1 cellular context compared by ENCODE assay signal in the genomic region with DNA sequence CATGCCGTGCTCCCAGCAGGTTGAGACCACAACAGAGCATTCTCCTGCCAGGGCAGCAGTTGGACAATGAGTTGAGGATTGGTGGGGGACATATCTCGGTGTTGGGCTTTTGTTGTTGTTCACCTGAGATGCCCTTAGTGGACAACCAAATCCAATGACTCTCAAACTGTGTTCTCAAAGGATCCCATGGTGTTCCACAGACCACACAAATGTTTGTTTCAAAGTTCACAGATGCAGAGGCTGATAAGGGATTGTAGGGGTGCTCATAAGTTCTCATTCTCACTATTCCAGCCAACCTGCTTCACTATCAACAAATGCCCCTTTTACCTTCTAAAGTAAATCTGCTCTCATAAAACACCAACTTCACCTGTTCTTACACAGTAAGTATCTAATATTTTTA.
TF ChIP-seq lines count a peak whose summit lies in the region.

No MANE protein-coding gene starts in this region.

TF ChIP-seq in GM23338, 12 proteins besides CTCF, POLR2A, EP300 and RAD21:
- TF ChIP-seq, protein P1, sequence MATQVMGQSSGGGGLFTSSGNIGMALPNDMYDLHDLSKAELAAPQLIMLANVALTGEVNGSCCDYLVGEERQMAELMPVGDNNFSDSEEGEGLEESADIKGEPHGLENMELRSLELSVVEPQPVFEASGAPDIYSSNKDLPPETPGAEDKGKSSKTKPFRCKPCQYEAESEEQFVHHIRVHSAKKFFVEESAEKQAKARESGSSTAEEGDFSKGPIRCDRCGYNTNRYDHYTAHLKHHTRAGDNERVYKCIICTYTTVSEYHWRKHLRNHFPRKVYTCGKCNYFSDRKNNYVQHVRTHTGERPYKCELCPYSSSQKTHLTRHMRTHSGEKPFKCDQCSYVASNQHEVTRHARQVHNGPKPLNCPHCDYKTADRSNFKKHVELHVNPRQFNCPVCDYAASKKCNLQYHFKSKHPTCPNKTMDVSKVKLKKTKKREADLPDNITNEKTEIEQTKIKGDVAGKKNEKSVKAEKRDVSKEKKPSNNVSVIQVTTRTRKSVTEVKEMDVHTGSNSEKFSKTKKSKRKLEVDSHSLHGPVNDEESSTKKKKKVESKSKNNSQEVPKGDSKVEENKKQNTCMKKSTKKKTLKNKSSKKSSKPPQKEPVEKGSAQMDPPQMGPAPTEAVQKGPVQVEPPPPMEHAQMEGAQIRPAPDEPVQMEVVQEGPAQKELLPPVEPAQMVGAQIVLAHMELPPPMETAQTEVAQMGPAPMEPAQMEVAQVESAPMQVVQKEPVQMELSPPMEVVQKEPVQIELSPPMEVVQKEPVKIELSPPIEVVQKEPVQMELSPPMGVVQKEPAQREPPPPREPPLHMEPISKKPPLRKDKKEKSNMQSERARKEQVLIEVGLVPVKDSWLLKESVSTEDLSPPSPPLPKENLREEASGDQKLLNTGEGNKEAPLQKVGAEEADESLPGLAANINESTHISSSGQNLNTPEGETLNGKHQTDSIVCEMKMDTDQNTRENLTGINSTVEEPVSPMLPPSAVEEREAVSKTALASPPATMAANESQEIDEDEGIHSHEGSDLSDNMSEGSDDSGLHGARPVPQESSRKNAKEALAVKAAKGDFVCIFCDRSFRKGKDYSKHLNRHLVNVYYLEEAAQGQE (IDR thresholded peaks at IDR 0.05; ENCODE audit: unreplicated experiment), result no peak
- TF ChIP-seq ZNF331 (CRISPR knock-in tag; IDR thresholded peaks at IDR 0.05; ENCODE audit: low read depth) (no peak), EZH2 (IDR thresholded peaks at IDR 0.05; ENCODE audit: low read depth, unreplicated experiment) (no peak), NANOG (IDR thresholded peaks at IDR 0.05; ENCODE audit: borderline replicate concordance) (no peak), ZNF114 (CRISPR knock-in tag; IDR thresholded peaks at IDR 0.05) (no peak), EZH2phosphoT487 (IDR thresholded peaks at IDR 0.05; ENCODE audit: unreplicated experiment) (no peak), POLR2AphosphoS5 (IDR thresholded peaks at IDR 0.05; ENCODE audit: low read depth) (no peak), JUNB (IDR thresholded peaks at IDR 0.05; ENCODE audit: unreplicated experiment) (no peak), CREB1 (CRISPR knock-in tag; IDR thresholded peaks at IDR 0.05; ENCODE audit: low read depth) (no peak)
- TF ChIP-seq, protein P2, sequence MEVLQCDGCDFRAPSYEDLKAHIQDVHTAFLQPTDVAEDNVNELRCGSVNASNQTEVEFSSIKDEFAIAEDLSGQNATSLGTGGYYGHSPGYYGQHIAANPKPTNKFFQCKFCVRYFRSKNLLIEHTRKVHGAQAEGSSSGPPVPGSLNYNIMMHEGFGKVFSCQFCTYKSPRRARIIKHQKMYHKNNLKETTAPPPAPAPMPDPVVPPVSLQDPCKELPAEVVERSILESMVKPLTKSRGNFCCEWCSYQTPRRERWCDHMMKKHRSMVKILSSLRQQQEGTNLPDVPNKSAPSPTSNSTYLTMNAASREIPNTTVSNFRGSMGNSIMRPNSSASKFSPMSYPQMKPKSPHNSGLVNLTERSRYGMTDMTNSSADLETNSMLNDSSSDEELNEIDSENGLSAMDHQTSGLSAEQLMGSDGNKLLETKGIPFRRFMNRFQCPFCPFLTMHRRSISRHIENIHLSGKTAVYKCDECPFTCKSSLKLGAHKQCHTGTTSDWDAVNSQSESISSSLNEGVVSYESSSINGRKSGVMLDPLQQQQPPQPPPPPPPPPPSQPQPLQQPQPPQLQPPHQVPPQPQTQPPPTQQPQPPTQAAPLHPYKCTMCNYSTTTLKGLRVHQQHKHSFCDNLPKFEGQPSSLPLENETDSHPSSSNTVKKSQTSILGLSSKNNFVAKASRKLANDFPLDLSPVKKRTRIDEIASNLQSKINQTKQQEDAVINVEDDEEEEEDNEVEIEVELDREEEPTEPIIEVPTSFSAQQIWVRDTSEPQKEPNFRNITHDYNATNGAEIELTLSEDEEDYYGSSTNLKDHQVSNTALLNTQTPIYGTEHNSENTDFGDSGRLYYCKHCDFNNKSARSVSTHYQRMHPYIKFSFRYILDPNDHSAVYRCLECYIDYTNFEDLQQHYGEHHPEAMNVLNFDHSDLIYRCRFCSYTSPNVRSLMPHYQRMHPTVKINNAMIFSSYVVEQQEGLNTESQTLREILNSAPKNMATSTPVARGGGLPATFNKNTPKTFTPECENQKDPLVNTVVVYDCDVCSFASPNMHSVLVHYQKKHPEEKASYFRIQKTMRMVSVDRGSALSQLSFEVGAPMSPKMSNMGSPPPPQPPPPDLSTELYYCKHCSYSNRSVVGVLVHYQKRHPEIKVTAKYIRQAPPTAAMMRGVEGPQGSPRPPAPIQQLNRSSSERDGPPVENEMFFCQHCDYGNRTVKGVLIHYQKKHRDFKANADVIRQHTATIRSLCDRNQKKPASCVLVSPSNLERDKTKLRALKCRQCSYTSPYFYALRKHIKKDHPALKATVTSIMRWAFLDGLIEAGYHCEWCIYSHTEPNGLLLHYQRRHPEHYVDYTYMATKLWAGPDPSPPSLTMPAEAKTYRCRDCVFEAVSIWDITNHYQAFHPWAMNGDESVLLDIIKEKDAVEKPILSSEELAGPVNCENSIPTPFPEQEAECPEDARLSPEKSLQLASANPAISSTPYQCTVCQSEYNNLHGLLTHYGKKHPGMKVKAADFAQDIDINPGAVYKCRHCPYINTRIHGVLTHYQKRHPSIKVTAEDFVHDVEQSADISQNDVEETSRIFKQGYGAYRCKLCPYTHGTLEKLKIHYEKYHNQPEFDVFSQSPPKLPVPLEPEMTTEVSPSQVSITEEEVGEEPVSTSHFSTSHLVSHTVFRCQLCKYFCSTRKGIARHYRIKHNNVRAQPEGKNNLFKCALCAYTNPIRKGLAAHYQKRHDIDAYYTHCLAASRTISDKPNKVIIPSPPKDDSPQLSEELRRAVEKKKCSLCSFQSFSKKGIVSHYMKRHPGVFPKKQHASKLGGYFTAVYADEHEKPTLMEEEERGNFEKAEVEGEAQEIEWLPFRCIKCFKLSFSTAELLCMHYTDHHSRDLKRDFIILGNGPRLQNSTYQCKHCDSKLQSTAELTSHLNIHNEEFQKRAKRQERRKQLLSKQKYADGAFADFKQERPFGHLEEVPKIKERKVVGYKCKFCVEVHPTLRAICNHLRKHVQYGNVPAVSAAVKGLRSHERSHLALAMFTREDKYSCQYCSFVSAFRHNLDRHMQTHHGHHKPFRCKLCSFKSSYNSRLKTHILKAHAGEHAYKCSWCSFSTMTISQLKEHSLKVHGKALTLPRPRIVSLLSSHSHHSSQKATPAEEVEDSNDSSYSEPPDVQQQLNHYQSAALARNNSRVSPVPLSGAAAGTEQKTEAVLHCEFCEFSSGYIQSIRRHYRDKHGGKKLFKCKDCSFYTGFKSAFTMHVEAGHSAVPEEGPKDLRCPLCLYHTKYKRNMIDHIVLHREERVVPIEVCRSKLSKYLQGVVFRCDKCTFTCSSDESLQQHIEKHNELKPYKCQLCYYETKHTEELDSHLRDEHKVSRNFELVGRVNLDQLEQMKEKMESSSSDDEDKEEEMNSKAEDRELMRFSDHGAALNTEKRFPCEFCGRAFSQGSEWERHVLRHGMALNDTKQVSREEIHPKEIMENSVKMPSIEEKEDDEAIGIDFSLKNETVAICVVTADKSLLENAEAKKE (CRISPR knock-in tag; IDR thresholded peaks at IDR 0.05), result no peak
